8 cellular contexts compared by ENCODE assay signal in the genomic region with DNA sequence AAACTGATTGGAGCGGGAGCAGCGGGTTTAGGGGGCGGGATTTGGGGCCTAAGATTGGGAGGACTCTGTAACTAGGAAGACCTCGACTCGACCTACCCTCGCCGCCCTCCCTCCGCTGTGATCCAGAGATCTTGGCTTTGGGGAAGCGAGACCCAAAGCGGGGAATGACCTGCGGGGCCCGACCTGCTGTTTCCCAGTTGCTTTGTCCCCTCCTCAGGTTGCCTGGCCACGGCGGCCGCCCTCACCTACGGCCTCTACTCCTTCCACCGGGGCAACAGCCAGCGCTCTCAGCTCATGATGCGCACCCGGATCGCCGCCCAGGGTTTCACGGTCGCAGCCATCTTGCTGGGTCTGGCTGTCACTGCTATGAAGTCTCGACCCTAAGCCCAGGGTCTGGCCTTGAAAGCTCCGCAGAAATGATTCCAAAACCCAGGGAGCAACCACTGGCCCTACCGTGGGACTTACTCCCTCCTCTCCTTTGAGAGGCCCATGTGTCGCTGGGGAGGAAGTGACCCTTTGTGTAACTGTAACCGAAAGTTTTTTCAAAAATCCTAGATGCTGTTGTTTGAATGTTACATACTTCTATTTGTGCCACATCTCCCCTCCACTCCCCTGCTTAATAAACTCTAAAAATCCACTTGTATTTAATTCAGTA. TPM values are rescaled to one million over a fixed set of nuclear protein-coding genes. Genes with fewer than 3 reads are reported as not detected.
A peak's percentile ranks its signal among the peaks of the same experiment; 100 is the strongest.
DNase-seq lines count a peak whose midpoint lies in the region; ATAC-seq, FAIRE-seq and TF ChIP-seq lines count a peak whose summit lies in the region.

No MANE protein-coding gene starts in this region.

- POLR2A ChIA-PET in Panc1 (lab: Charles Lee) (interaction anchor here (0.7 kb wide), 1 partner anchor 178 kb away, joined by 9 read pairs; no protein-coding TSS in a partner anchor), endothelial cell of umbilical vein (lab: Charles Lee) (no interaction called here)

- BruUV-seq in Panc1 (replicated peaks; lab: Mats Ljungman, UMichigan) = TSS peak; percentile 100
- BruUV-seq in endothelial cell of umbilical vein (replicated peaks; lab: Mats Ljungman, UMichigan) = TSS peak; percentile 94

- peak overlapping the region; percentile 87 for H3K4me2 ChIP-seq in endothelial cell of umbilical vein (ENCODE audit: insufficient read depth, low read length)

- peaks cover 17% of the 10 kb centered on the region for H3K36me3 ChIP-seq in Panc1 (ENCODE audit: control insufficient read depth, insufficient read depth, low read length)
- peaks cover 9 to 15% of the 10 kb centered on the region in 2 experiments for H3K36me3 ChIP-seq in endothelial cell of umbilical vein (ENCODE audit: control insufficient read depth in 2 of 2, extremely low read depth in 1 of 2, insufficient read depth in 2 of 2, low read length in 2 of 2)

- TF ChIP-seq CTCF in Panc1 (IDR thresholded peaks at IDR 0.05) (no peak), endothelial cell of umbilical vein (IDR thresholded peaks at IDR 0.05; ENCODE audit: extremely low read depth in 1 of 2, insufficient read depth in 1 of 2, low read depth in 1 of 2, low read length in 2 of 2) (no peak)

- DNase-seq in activated CD4-positive, alpha-beta T cell treated with anti-CD3 and anti-CD28 coated beads, Interleukin-2, amount 10 ng/mL, durations not matched to agents 24 days and 14 days = no peak
- DNase-seq in activated CD4-positive, alpha-beta T cell treated with anti-CD3 and anti-CD28 coated beads for 4 hours = no peak
- no peak for DNase-seq in Panc1 (ENCODE audit: low read depth, low spot score)
- DNase-seq in endothelial cell of umbilical vein (ENCODE audit: low read depth, low spot score) = no peak
- DNase-seq in natural killer cell treated with Interleukin-12 subunit alpha and Interleukin-12 subunit beta and Interleukin-15 and Interleukin-18, amount 100 ng/mL, for 72 hours (ENCODE audit: low spot score) = no peak
- DNase-seq in SK-N-DZ (ENCODE audit: low spot score) = no peak
- DNase-seq in DMS 273 (lab: John Stamatoyannopoulos, UW; ENCODE audit: unreplicated experiment) = no peak

- H3K9me3 ChIP-seq in Panc1 (ENCODE audit: control insufficient read depth, insufficient read depth, low read depth, low read length) (no peaks in the 10 kb centered on the region), endothelial cell of umbilical vein (replicated peaks; ENCODE audit: control insufficient read depth, insufficient read depth, low read length) (no peaks in the 10 kb centered on the region)

- peak overlapping the region; percentile 100 for H3K27ac Mint-ChIP-seq in activated CD4-positive, alpha-beta T cell treated with anti-CD3 and anti-CD28 coated beads, Interleukin-2, amount 10 ng/mL, durations not matched to agents 24 days and 14 days
- H3K27ac Mint-ChIP-seq in natural killer cell treated with Interleukin-12 subunit alpha and Interleukin-12 subunit beta and Interleukin-15 and Interleukin-18, amount 100 ng/mL, for 72 hours = peak overlapping the region; percentile 87 to 96

- H3K4me1 Mint-ChIP-seq in activated CD4-positive, alpha-beta T cell treated with anti-CD3 and anti-CD28 coated beads, Interleukin-2, amount 10 ng/mL, durations not matched to agents 24 days and 14 days = peaks cover 25% of the 10 kb centered on the region
- H3K4me1 Mint-ChIP-seq in natural killer cell treated with Interleukin-12 subunit alpha and Interleukin-12 subunit beta and Interleukin-15 and Interleukin-18, amount 100 ng/mL, for 72 hours (ENCODE audit: low read depth in 2 of 2) = peaks cover 29 to 31% of the 10 kb centered on the region in 2 donors

- H4K20me1 ChIP-seq in endothelial cell of umbilical vein (replicated peaks; ENCODE audit: control insufficient read depth, extremely low read depth, insufficient read depth, low read length) = no peaks in the 10 kb centered on the region

- H3K9me1 ChIP-seq in endothelial cell of umbilical vein (replicated peaks; ENCODE audit: control insufficient read depth, extremely low read depth, insufficient read depth, low read length) = no peaks in the 10 kb centered on the region

- peaks cover 34% of the 10 kb centered on the region for H3K79me2 ChIP-seq in endothelial cell of umbilical vein (ENCODE audit: control insufficient read depth, insufficient read depth, low read length)

- H3K27ac ChIP-seq in Panc1 (ENCODE audit: low read length) (peak overlapping the region; percentile 100), endothelial cell of umbilical vein (ENCODE audit: insufficient read depth, low read depth, low read length) (peak overlapping the region; percentile 79)

- peaks cover 59% of the 10 kb centered on the region for H3K36me3 Mint-ChIP-seq in activated CD4-positive, alpha-beta T cell treated with anti-CD3 and anti-CD28 coated beads, Interleukin-2, amount 10 ng/mL, durations not matched to agents 24 days and 14 days (ENCODE audit: low read depth)
- H3K36me3 Mint-ChIP-seq in natural killer cell treated with Interleukin-12 subunit alpha and Interleukin-12 subunit beta and Interleukin-15 and Interleukin-18, amount 100 ng/mL, for 72 hours = peaks cover 22% of the 10 kb centered on the region

- H3K4me3 ChIP-seq in Panc1 (ENCODE audit: low read depth in 2 of 2, low read length in 2 of 2) = peak overlapping the region; percentile 76 to 94
- peak overlapping the region; percentile 64 to 81 (median 65) for H3K4me3 ChIP-seq in endothelial cell of umbilical vein (replicated peaks in 1 of 3; ENCODE audit: insufficient read depth in 1 of 3, low read depth in 1 of 3, low read length in 3 of 3)

- intact Hi-C loops in activated CD4-positive, alpha-beta T cell treated with anti-CD3 and anti-CD28 coated beads, Interleukin-2, amount 10 ng/mL, durations not matched to agents 24 days and 14 days (cut with micrococcal nuclease) = loop anchor here (1.0 kb wide), 1 partner anchor 27 kb away; a partner anchor contains a TSS
- intact Hi-C loops in Panc1 (cut with micrococcal nuclease; ENCODE audit: unreplicated experiment) (loop anchor here (2.0 kb wide), 1 partner anchor 64 kb away; no protein-coding TSS in a partner anchor), endothelial cell of umbilical vein (cut with micrococcal nuclease) (loop anchor here (1.0 to 10.0 kb wide), 2 partner anchors 27 to 1206 kb away; a partner anchor contains a TSS)

- H3K4me1 ChIP-seq in Panc1 (ENCODE audit: control insufficient read depth, insufficient read depth, low read length) (peaks cover 17% of the 10 kb centered on the region), endothelial cell of umbilical vein (ENCODE audit: control insufficient read depth, extremely low read depth, insufficient read depth, low read length) (peaks cover 14% of the 10 kb centered on the region)

- no peak for FAIRE-seq in endothelial cell of umbilical vein (lab: Jason Lieb, UNC)

- peak overlapping the region; percentile 85 for H2AFZ ChIP-seq in endothelial cell of umbilical vein (ENCODE audit: low read depth, low read length)

- peak overlapping the region; percentile 98 for H3K4me3 Mint-ChIP-seq in activated CD4-positive, alpha-beta T cell treated with anti-CD3 and anti-CD28 coated beads, Interleukin-2, amount 10 ng/mL, durations not matched to agents 24 days and 14 days
- peak overlapping the region; percentile 92 for H3K4me3 Mint-ChIP-seq in natural killer cell treated with Interleukin-12 subunit alpha and Interleukin-12 subunit beta and Interleukin-15 and Interleukin-18, amount 100 ng/mL, for 72 hours

- H3K9ac ChIP-seq in endothelial cell of umbilical vein (replicated peaks; ENCODE audit: extremely low read depth, insufficient read depth, low read length) = peak overlapping the region; percentile 87

- CTCF ChIA-PET in Panc1 (lab: Charles Lee) (no interaction called here), endothelial cell of umbilical vein (lab: Charles Lee) (interaction anchor here (1.5 kb wide), 1 partner anchor 26 kb away, joined by 4 read pairs; no protein-coding TSS in a partner anchor)

- dilution Hi-C loops in endothelial cell of umbilical vein (cut with MboI; ENCODE audit: extremely low pct_ligation_motif_present, low sequenced_read_pairs) = no loop called here

- H3K27me3 ChIP-seq in Panc1 (ENCODE audit: control insufficient read depth, insufficient read depth, low read length) (no peaks in the 10 kb centered on the region), endothelial cell of umbilical vein (ENCODE audit: control insufficient read depth in 2 of 2, insufficient read depth in 2 of 2, low read length in 2 of 2) (no peaks in the 10 kb centered on the region)

- ATAC-seq in HG02798 (IDR thresholded peaks at IDR 0.05; ENCODE audit: poor library complexity, unreplicated experiment) (peak; percentile 27), Panc1 (peak; percentile 57)
- ATAC-seq in natural killer cell treated with Interleukin-12 subunit alpha and Interleukin-12 subunit beta and Interleukin-15 and Interleukin-18, amount 100 ng/mL, for 72 hours = peak; percentile 45 to 49

- no peaks in the 10 kb centered on the region for H3K9me3 Mint-ChIP-seq in activated CD4-positive, alpha-beta T cell treated with anti-CD3 and anti-CD28 coated beads, Interleukin-2, amount 10 ng/mL, durations not matched to agents 24 days and 14 days
- no peaks in the 10 kb centered on the region for H3K9me3 Mint-ChIP-seq in natural killer cell treated with Interleukin-12 subunit alpha and Interleukin-12 subunit beta and Interleukin-15 and Interleukin-18, amount 100 ng/mL, for 72 hours

- in situ Hi-C loops in Panc1 (cut with HindIII; ENCODE audit: low pct_unique_long_range_greater_than_20kb, low sequenced_read_pairs) = no loop called here

- TF ChIP-seq POLR2A in endothelial cell of umbilical vein (IDR thresholded peaks at IDR 0.05; ENCODE audit: low read depth, low read length) = peak; percentile 72

- no peaks in the 10 kb centered on the region for H3K27me3 Mint-ChIP-seq in activated CD4-positive, alpha-beta T cell treated with anti-CD3 and anti-CD28 coated beads, Interleukin-2, amount 10 ng/mL, durations not matched to agents 24 days and 14 days
- no peaks in the 10 kb centered on the region for H3K27me3 Mint-ChIP-seq in natural killer cell treated with Interleukin-12 subunit alpha and Interleukin-12 subunit beta and Interleukin-15 and Interleukin-18, amount 100 ng/mL, for 72 hours

RNA-seq across cellular contexts. Expression of a gene that starts 0.7 kb away (rescaled TPM):
- 96.4 and 104 TPM in 2 replicates for total RNA-seq in activated CD4-positive, alpha-beta T cell treated with anti-CD3 and anti-CD28 coated beads, Interleukin-2, amount 10 ng/mL, durations not matched to agents 24 days and 14 days
- total RNA-seq in Panc1 (2021; ENCODE audit: unreplicated experiment) (162 TPM), endothelial cell of umbilical vein (96.2 and 103 TPM in 2 replicates)
- polyA plus RNA-seq in Panc1 (2012; ENCODE audit: insufficient read length) = 179 TPM
- 210 and 294 TPM in 2 replicates for polyA plus RNA-seq in endothelial cell of umbilical vein
- 184 and 199 TPM in 2 replicates for polyA plus RNA-seq in endothelial cell of umbilical vein (2011; cell fraction: cytosol; rRNA removed)
- 40.5 and 55.6 TPM in 2 replicates for polyA plus RNA-seq in endothelial cell of umbilical vein (2011; cell fraction: nucleus; rRNA removed)
- 86.8 and 116 TPM in 2 replicates for polyA plus RNA-seq in endothelial cell of umbilical vein (2012)
- 54.1 and 62.4 TPM in 2 replicates for polyA minus RNA-seq in endothelial cell of umbilical vein
- polyA minus RNA-seq in endothelial cell of umbilical vein (2011; cell fraction: cytosol; rRNA and poly(A)+ RNA removed) = 96.4 TPM
- 17.6 and 19.1 TPM in 2 replicates for polyA minus RNA-seq in endothelial cell of umbilical vein (2011; cell fraction: nucleus; rRNA and poly(A)+ RNA removed)
- total RNA-seq in natural killer cell treated with Interleukin-12 subunit alpha and Interleukin-12 subunit beta and Interleukin-15 and Interleukin-18, amount 100 ng/mL, for 72 hours = 100 to 1,000 TPM in 1 of 2 donors, 10 to 100 TPM in 1; 88.9 to 117 TPM
- polyA plus RNA-seq in SK-N-DZ (2014; cell fraction: cytosol; rRNA removed) = 162 and 190 TPM in 2 replicates
- 64.4 and 111 TPM in 2 replicates for polyA plus RNA-seq in SK-N-DZ (2014; cell fraction: nucleus; rRNA removed)

RNA-seq across cellular contexts. Expression of a gene that starts 0.8 kb away (rescaled TPM):
- 109 and 114 TPM in 2 replicates for total RNA-seq in activated CD4-positive, alpha-beta T cell treated with anti-CD3 and anti-CD28 coated beads, Interleukin-2, amount 10 ng/mL, durations not matched to agents 24 days and 14 days
- 76.2 TPM for total RNA-seq in Panc1 (2021; ENCODE audit: unreplicated experiment)
- polyA plus RNA-seq in Panc1 (2012; ENCODE audit: insufficient read length) = 101 TPM
- 47.4 and 51.6 TPM in 2 replicates for total RNA-seq in endothelial cell of umbilical vein
- polyA plus RNA-seq in endothelial cell of umbilical vein = 31.1 and 41.1 TPM in 2 replicates
- 58.5 and 68.0 TPM in 2 replicates for polyA plus RNA-seq in endothelial cell of umbilical vein (2011; cell fraction: cytosol; rRNA removed)
- polyA plus RNA-seq in endothelial cell of umbilical vein (2011; cell fraction: nucleus; rRNA removed) = 53.7 and 60.0 TPM in 2 replicates
- 46.9 and 65.5 TPM in 2 replicates for polyA plus RNA-seq in endothelial cell of umbilical vein (2012)
- polyA minus RNA-seq in endothelial cell of umbilical vein = 15.0 and 20.5 TPM in 2 replicates
- 36.2 TPM for polyA minus RNA-seq in endothelial cell of umbilical vein (2011; cell fraction: cytosol; rRNA and poly(A)+ RNA removed)
- 12.4 and 19.0 TPM in 2 replicates for polyA minus RNA-seq in endothelial cell of umbilical vein (2011; cell fraction: nucleus; rRNA and poly(A)+ RNA removed)
- total RNA-seq in natural killer cell treated with Interleukin-12 subunit alpha and Interleukin-12 subunit beta and Interleukin-15 and Interleukin-18, amount 100 ng/mL, for 72 hours = 100 to 1,000 TPM in 1 of 2 donors, 10 to 100 TPM in 1; 62.0 to 155 TPM
- 39.6 and 43.4 TPM in 2 replicates for polyA plus RNA-seq in SK-N-DZ (2014; cell fraction: cytosol; rRNA removed)
- 54.6 and 64.9 TPM in 2 replicates for polyA plus RNA-seq in SK-N-DZ (2014; cell fraction: nucleus; rRNA removed)

RNA-seq across cellular contexts. Expression of a gene that starts 24.0 kb away (rescaled TPM):
- 18.1 and 22.2 TPM in 2 replicates for total RNA-seq in activated CD4-positive, alpha-beta T cell treated with anti-CD3 and anti-CD28 coated beads, Interleukin-2, amount 10 ng/mL, durations not matched to agents 24 days and 14 days
- 2.0 TPM for total RNA-seq in Panc1 (2021; ENCODE audit: unreplicated experiment)
- polyA plus RNA-seq in Panc1 (2012; ENCODE audit: insufficient read length) = 3.1 TPM
- total RNA-seq in endothelial cell of umbilical vein = 16.5 and 20.7 TPM in 2 replicates
- polyA plus RNA-seq in endothelial cell of umbilical vein = 5.0 and 7.7 TPM in 2 replicates
- 4.6 and 4.8 TPM in 2 replicates for polyA plus RNA-seq in endothelial cell of umbilical vein (2011; cell fraction: cytosol; rRNA removed)
- 19.8 and 24.1 TPM in 2 replicates for polyA plus RNA-seq in endothelial cell of umbilical vein (2011; cell fraction: nucleus; rRNA removed)
- polyA plus RNA-seq in endothelial cell of umbilical vein (2012) = 6.6 and 7.0 TPM in 2 replicates
- polyA minus RNA-seq in endothelial cell of umbilical vein = 13.6 and 14.1 TPM in 2 replicates
- polyA minus RNA-seq in endothelial cell of umbilical vein (2011; cell fraction: cytosol; rRNA and poly(A)+ RNA removed) = not detected
- 11.2 and 22.0 TPM in 2 replicates for polyA minus RNA-seq in endothelial cell of umbilical vein (2011; cell fraction: nucleus; rRNA and poly(A)+ RNA removed)
- 10 to 100 TPM in 1 of 2 donors, 1 to 10 TPM in 1; 8.1 to 12.9 TPM for total RNA-seq in natural killer cell treated with Interleukin-12 subunit alpha and Interleukin-12 subunit beta and Interleukin-15 and Interleukin-18, amount 100 ng/mL, for 72 hours
- 19.5 and 22.4 TPM in 2 replicates for polyA plus RNA-seq in SK-N-DZ (2014; cell fraction: cytosol; rRNA removed)
- 26.2 and 29.9 TPM in 2 replicates for polyA plus RNA-seq in SK-N-DZ (2014; cell fraction: nucleus; rRNA removed)

RNA-seq across cellular contexts. Expression of a gene that starts 27.1 kb away (rescaled TPM):
- 71.5 and 76.2 TPM in 2 replicates for total RNA-seq in activated CD4-positive, alpha-beta T cell treated with anti-CD3 and anti-CD28 coated beads, Interleukin-2, amount 10 ng/mL, durations not matched to agents 24 days and 14 days
- total RNA-seq in Panc1 (2021; ENCODE audit: unreplicated experiment) (124 TPM), endothelial cell of umbilical vein (73.2 and 108 TPM in 2 replicates)
- polyA plus RNA-seq in Panc1 (2012; ENCODE audit: insufficient read length) = 173 TPM
- polyA plus RNA-seq in endothelial cell of umbilical vein = 111 and 126 TPM in 2 replicates
- polyA plus RNA-seq in endothelial cell of umbilical vein (2011; cell fraction: cytosol; rRNA removed) = 78.8 and 83.8 TPM in 2 replicates
- 54.4 and 58.7 TPM in 2 replicates for polyA plus RNA-seq in endothelial cell of umbilical vein (2011; cell fraction: nucleus; rRNA removed)
- 85.8 and 109 TPM in 2 replicates for polyA plus RNA-seq in endothelial cell of umbilical vein (2012)
- polyA minus RNA-seq in endothelial cell of umbilical vein = 28.8 and 30.4 TPM in 2 replicates
- polyA minus RNA-seq in endothelial cell of umbilical vein (2011; cell fraction: cytosol; rRNA and poly(A)+ RNA removed) = 58.2 TPM
- polyA minus RNA-seq in endothelial cell of umbilical vein (2011; cell fraction: nucleus; rRNA and poly(A)+ RNA removed) = 11.3 and 17.1 TPM in 2 replicates
- total RNA-seq in natural killer cell treated with Interleukin-12 subunit alpha and Interleukin-12 subunit beta and Interleukin-15 and Interleukin-18, amount 100 ng/mL, for 72 hours = 10 to 100 TPM; 64.0 to 80.5 TPM
- polyA plus RNA-seq in SK-N-DZ (2014; cell fraction: cytosol; rRNA removed) = 59.2 and 73.2 TPM in 2 replicates
- polyA plus RNA-seq in SK-N-DZ (2014; cell fraction: nucleus; rRNA removed) = 54.4 and 67.0 TPM in 2 replicates

RNA-seq across cellular contexts. Expression of a gene that starts 27.7 kb away (rescaled TPM):
- total RNA-seq in activated CD4-positive, alpha-beta T cell treated with anti-CD3 and anti-CD28 coated beads, Interleukin-2, amount 10 ng/mL, durations not matched to agents 24 days and 14 days = 55.5 and 59.7 TPM in 2 replicates
- 92.3 TPM for total RNA-seq in Panc1 (2021; ENCODE audit: unreplicated experiment)
- 91.3 TPM for polyA plus RNA-seq in Panc1 (2012; ENCODE audit: insufficient read length)
- total RNA-seq in endothelial cell of umbilical vein = 116 and 119 TPM in 2 replicates
- polyA plus RNA-seq in endothelial cell of umbilical vein = 114 TPM in 2 replicates
- polyA plus RNA-seq in endothelial cell of umbilical vein (2011; cell fraction: cytosol; rRNA removed) = 135 and 136 TPM in 2 replicates
- polyA plus RNA-seq in endothelial cell of umbilical vein (2011; cell fraction: nucleus; rRNA removed) = 57.5 and 66.0 TPM in 2 replicates
- polyA plus RNA-seq in endothelial cell of umbilical vein (2012) = 91.7 and 92.5 TPM in 2 replicates
- 156 and 164 TPM in 2 replicates for polyA minus RNA-seq in endothelial cell of umbilical vein
- 33.1 TPM for polyA minus RNA-seq in endothelial cell of umbilical vein (2011; cell fraction: cytosol; rRNA and poly(A)+ RNA removed)
- 35.4 and 43.8 TPM in 2 replicates for polyA minus RNA-seq in endothelial cell of umbilical vein (2011; cell fraction: nucleus; rRNA and poly(A)+ RNA removed)
- 10 to 100 TPM; 61.1 to 66.7 TPM for total RNA-seq in natural killer cell treated with Interleukin-12 subunit alpha and Interleukin-12 subunit beta and Interleukin-15 and Interleukin-18, amount 100 ng/mL, for 72 hours
- 83.3 and 85.1 TPM in 2 replicates for polyA plus RNA-seq in SK-N-DZ (2014; cell fraction: cytosol; rRNA removed)
- polyA plus RNA-seq in SK-N-DZ (2014; cell fraction: nucleus; rRNA removed) = 39.4 and 42.5 TPM in 2 replicates
